2 cellular contexts compared by ENCODE assay signal in genomic region chrX:65686246-65686645, GRCh38.
TF ChIP-seq lines count a peak whose summit lies in the region.

No MANE protein-coding gene starts in this region.

TF ChIP-seq in GM12878, 131 proteins besides CTCF, POLR2A, EP300 and RAD21 (continued from another document):
- TF ChIP-seq PKNOX1 (IDR thresholded peaks at IDR 0.05), result peak; percentile 20; the same call in 1 of the 2 replicates

TF ChIP-seq in SK-N-SH treated with all-trans-retinoic acid at 6 μM for 48 hours, 23 proteins besides CTCF, POLR2A, EP300 and RAD21 (continued from another document):
- TF ChIP-seq PATZ1 (CRISPR knock-in tag; IDR thresholded peaks at IDR 0.05; ENCODE audit: borderline replicate concordance) (no peak), ZC3H10 (CRISPR knock-in tag; IDR thresholded peaks at IDR 0.05) (no peak), ZNF8 (CRISPR knock-in tag; IDR thresholded peaks at IDR 0.05) (no peak), ZNF565 (CRISPR knock-in tag; conservative IDR thresholded peaks at IDR 0.05; ENCODE audit: low read depth) (no peak), ZFP3 (CRISPR knock-in tag; IDR thresholded peaks at IDR 0.05) (no peak), CSDC2 (CRISPR knock-in tag; IDR thresholded peaks at IDR 0.05) (no peak), ZNF70 (CRISPR knock-in tag; IDR thresholded peaks at IDR 0.05) (no peak), ZFP30 (CRISPR knock-in tag; IDR thresholded peaks at IDR 0.05) (no peak), ARNTL (CRISPR knock-in tag; IDR thresholded peaks at IDR 0.05; ENCODE audit: borderline replicate concordance, low read depth) (no peak), POU6F1 (CRISPR knock-in tag; IDR thresholded peaks at IDR 0.05; ENCODE audit: borderline replicate concordance, low read depth) (no peak), TCF4 (CRISPR knock-in tag; IDR thresholded peaks at IDR 0.05; ENCODE audit: borderline replicate concordance) (no peak)
